ENCODE assay signal across 10 cellular contexts in genomic region chr12:131736807-131737484, GRCh38. TPM values are rescaled to one million over a fixed set of nuclear protein-coding genes. Genes with fewer than 3 reads are reported as not detected.
A peak's percentile ranks its signal among the peaks of the same experiment; 100 is the strongest.
DNase-seq lines count a peak whose midpoint lies in the region; ATAC-seq, FAIRE-seq and TF ChIP-seq lines count a peak whose summit lies in the region.
"Had no signal": no experiment of that assay in that cellular context is flagged by ENCODE, and none has a peak within 500 bp of the region (broad histone marks: within the 10 kb centered on the region; RNA-seq: fewer than 3 reads in every experiment).

No MANE protein-coding gene starts in this region.

- H3K9ac ChIP-seq in keratinocyte (ENCODE audit: control insufficient read depth, extremely low read depth, insufficient read depth, low read length) = peak overlapping the region; percentile 40
- H3K9ac ChIP-seq: KMS-11 had no signal

- dilution Hi-C loops in keratinocyte (cut with MboI; ENCODE audit: extremely low pct_ligation_motif_present, low sequenced_read_pairs) = no loop called here

- H3K4me1 ChIP-seq in keratinocyte (ENCODE audit: control insufficient read depth, extremely low read depth, insufficient read depth, low read length) (peaks cover 10% of the 10 kb centered on the region), thyroid gland (no peaks in the 10 kb centered on the region)

- 86 to 90% methylated on average over 24 of the region's 24 CpGs for WGBS in thyroid gland, 2 donors

- H3K4me1 Mint-ChIP-seq in MCF 10A (ENCODE audit: insufficient read depth, unreplicated experiment) = peaks cover 10% of the 10 kb centered on the region

- H3K4me3 ChIP-seq in keratinocyte (ENCODE audit: control insufficient read depth in 2 of 3, extremely low read depth in 1 of 3, insufficient read depth in 2 of 3, low read depth in 1 of 3, low read length in 3 of 3) (peak overlapping the region in 1 of 3 experiments; percentile 43), thyroid gland (replicated peaks in 1 of 3) (no peak overlapping the region)
- H3K4me3 ChIP-seq: thoracic aorta had no signal

- peak overlapping the region; percentile 70 for H3K27ac ChIP-seq in keratinocyte (ENCODE audit: control insufficient read depth, insufficient read depth, low read length)
- H3K27ac ChIP-seq in thyroid gland = no peak overlapping the region
- H3K27ac ChIP-seq: KMS-11, thoracic aorta had no signal

- no peaks in the 10 kb centered on the region for H3K9me3 Mint-ChIP-seq in MCF 10A (ENCODE audit: unreplicated experiment)

- no peak overlapping the region for H2AFZ ChIP-seq in keratinocyte (ENCODE audit: control insufficient read depth, low read length)

- DNase-seq in 8988T = peak; percentile 72
- DNase-seq in HT1080 (ENCODE audit: low read depth) = peak; percentile 87
- peak; percentile 81 for DNase-seq in MCF 10A (ENCODE audit: unreplicated experiment)
- DNase-seq in keratinocyte (ENCODE audit: low read depth, low spot score) = peak; percentile 54
- DNase-seq in thyroid gland = no peak
- DNase-seq in NCI-H187 treated with DMSO at 0.1 percent for 48 hours (lab: John Stamatoyannopoulos, UW) = no peak

- ATAC-seq in HG03432 (IDR thresholded peaks at IDR 0.05; ENCODE audit: unreplicated experiment) (no peak), GM18520 (IDR thresholded peaks at IDR 0.05; ENCODE audit: unreplicated experiment) (no peak)

- no peaks in the 10 kb centered on the region for H3K79me2 ChIP-seq in keratinocyte (ENCODE audit: control insufficient read depth, insufficient read depth, low read length)

- H3K9me3 ChIP-seq in keratinocyte (ENCODE audit: control insufficient read depth, low read depth, low read length) (no peaks in the 10 kb centered on the region), thyroid gland (no peaks in the 10 kb centered on the region)
- H3K9me3 ChIP-seq: thoracic aorta had no signal

- H3K4me3 Mint-ChIP-seq in MCF 10A (ENCODE audit: unreplicated experiment) = peak overlapping the region; percentile 61

- no peak for TF ChIP-seq CTCF in MCF 10A (IDR thresholded peaks at IDR 0.05; ENCODE audit: unreplicated experiment)
- no peak for TF ChIP-seq CTCF in keratinocyte (optimal IDR thresholded peaks at IDR 0.05 in 1 of 3, IDR thresholded peaks at IDR 0.05 in 1 of 3, conservative IDR thresholded peaks at IDR 0.05 in 1 of 3; ENCODE audit: extremely low read depth in 1 of 3, insufficient read depth in 2 of 3, low read length in 3 of 3)
- TF ChIP-seq CTCF in thyroid gland (IDR thresholded peaks at IDR 0.05) = no peak

- POLR2A ChIA-PET in MCF 10A (lab: Yijun Ruan, JAX) = interaction anchor here (0.7 to 3.1 kb wide), 10 partner anchors 10 to 689 kb away, joined by 3 to 15 read pairs (median 4); partner anchors contain the start of genes EP400 and SFSWAP

- H3K4me2 ChIP-seq in keratinocyte (ENCODE audit: control insufficient read depth, extremely low read depth, insufficient read depth, low read depth, low read length) = peak overlapping the region; percentile 73
- H3K4me2 ChIP-seq: KMS-11 had no signal

- H4K20me1 ChIP-seq in keratinocyte (ENCODE audit: control insufficient read depth, extremely low read depth, insufficient read depth, low read length) = no peaks in the 10 kb centered on the region

- intact Hi-C loops in MCF 10A (cut with micrococcal nuclease) (no loop called here), thyroid gland (cut with DNase I) (no loop called here)

- no peaks in the 10 kb centered on the region for H3K27me3 ChIP-seq in keratinocyte (ENCODE audit: control insufficient read depth, extremely low read depth, insufficient read depth, low read length)
- no peaks in the 10 kb centered on the region for H3K27me3 ChIP-seq in thyroid gland

- peak overlapping the region; percentile 65 for H3K27ac Mint-ChIP-seq in MCF 10A (ENCODE audit: low read depth, unreplicated experiment)

- no peak for TF ChIP-seq POLR2A in thyroid gland (IDR thresholded peaks at IDR 0.05)

- peaks cover 28 to 46% of the 10 kb centered on the region in 2 experiments for H3K36me3 ChIP-seq in keratinocyte (ENCODE audit: control insufficient read depth in 2 of 2, extremely low read depth in 1 of 2, insufficient read depth in 2 of 2, low read length in 2 of 2)
- peaks cover 25 to 58% of the 10 kb centered on the region in 2 donors for H3K36me3 ChIP-seq in thyroid gland

- H3K36me3 Mint-ChIP-seq in MCF 10A (ENCODE audit: insufficient read depth, unreplicated experiment) = peaks cover 71% of the 10 kb centered on the region

- no TSS peak for BruUV-seq in MCF 10A (replicated peaks; lab: Mats Ljungman, UMichigan)

- no peaks in the 10 kb centered on the region for H3K27me3 Mint-ChIP-seq in MCF 10A (ENCODE audit: insufficient read depth, unreplicated experiment)

- CTCF ChIA-PET in MCF 10A (lab: Yijun Ruan, JAX) = interaction anchor here (0.7 to 2.6 kb wide), 4 partner anchors 18 to 632 kb away, joined by 3 to 7 read pairs (median 4); partner anchors contain the start of gene EP400

- FAIRE-seq in keratinocyte (lab: Jason Lieb, UNC) = peak; percentile 100

- H3K9me1 ChIP-seq in keratinocyte (ENCODE audit: control insufficient read depth, extremely low read depth, insufficient read depth, low read length) = no peaks in the 10 kb centered on the region

RNA-seq across cellular contexts. Expression of gene SFSWAP, which starts 26.1 kb away (rescaled TPM):
- 31.0 and 31.6 TPM in 2 replicates for total RNA-seq in HT1080 (2014; rRNA removed; shearing (Covaris generic))
- polyA plus RNA-seq in HT1080 (2015; cell fraction: cytosol; rRNA removed) = 29.9 and 34.2 TPM in 2 replicates
- 105 and 107 TPM in 2 replicates for polyA plus RNA-seq in HT1080 (2015; cell fraction: nucleus; rRNA removed)
- total RNA-seq in MCF 10A (2022) (68.2 and 68.8 TPM in 2 replicates), thyroid gland (10 to 100 TPM; 36.4 to 50.8 (median 42.6) TPM)
- polyA plus RNA-seq in keratinocyte = 11.1 to 13.1 TPM (median 11.5 TPM) in 3 replicates
- polyA plus RNA-seq in keratinocyte (2011; ENCODE audit: low read depth) = 28.4 TPM
- polyA plus RNA-seq in keratinocyte (2011; cell fraction: cytosol; rRNA removed) = 6.2 and 8.0 TPM in 2 replicates
- 40.2 and 43.1 TPM in 2 replicates for polyA plus RNA-seq in keratinocyte (2011; cell fraction: nucleus; rRNA removed)
- 16.4 and 23.8 TPM in 2 replicates for polyA plus RNA-seq in keratinocyte (2012; ENCODE audit: low replicate concordance)
- polyA minus RNA-seq in keratinocyte = 14.0 to 37.7 TPM (median 17.2 TPM) in 3 replicates
- 11.7 TPM for polyA minus RNA-seq in keratinocyte (2011; cell fraction: cytosol; rRNA and poly(A)+ RNA removed)
- 15.9 and 24.6 TPM in 2 replicates for polyA minus RNA-seq in keratinocyte (2011; cell fraction: nucleus; rRNA and poly(A)+ RNA removed)

Comparison
In these comparisons a context has a peak if more than half of its experiments do, and no peak if none do; other contexts are left out.
1. DNase-seq: peak in 8988T (single experiment), HT1080 (single experiment), MCF 10A (single experiment) and keratinocyte (single experiment); none in thyroid gland (0 of 2) and NCI-H187 treated with DMSO at 0.1 percent for 48 hours (single experiment).